21 cellular contexts compared by ENCODE assay signal in genomic region chr9:95729669-95730368, GRCh38.
"Had no signal": no experiment of that assay in that cellular context is flagged by ENCODE, and none has a peak within 500 bp of the region (broad histone marks: within the 10 kb centered on the region; RNA-seq: fewer than 3 reads in every experiment).

No MANE protein-coding gene starts in this region.

- H3K9ac ChIP-seq: neural progenitor cell had no signal

- H3K4me3 ChIP-seq: colonic mucosa, esophagus squamous epithelium, gastroesophageal sphincter, left ventricle myocardium inferior, lower lobe of right lung, neural progenitor cell, ovary, tibial nerve had no signal

- H3K4me1 ChIP-seq: left ventricle myocardium inferior had no signal

- H3K36me3 Mint-ChIP-seq: immature natural killer cell, memory B cell, mesothelial cell of epicardium, neural progenitor cell had no signal

- H3K27ac ChIP-seq: colonic mucosa, esophagus squamous epithelium, gastroesophageal sphincter, left ventricle myocardium inferior, lower lobe of right lung, neural progenitor cell, ovary, tibial nerve had no signal

- H3K4me3 Mint-ChIP-seq: immature natural killer cell; memory B cell; mesothelial cell of epicardium; natural killer cell treated with Interleukin-12 subunit alpha and Interleukin-12 subunit beta and Interleukin-15 and Interleukin-18, amount 100 ng/mL, for 72 hours; neural progenitor cell; stimulated activated effector memory CD8-positive, alpha-beta T cell treated with anti-CD3 and anti-CD28 coated beads, Interleukin-12 subunit alpha, Interleukin-12 subunit beta, amount 100 ng/mL, for 72 hours; stimulated activated naive CD8-positive, alpha-beta T cell treated with anti-CD3 and anti-CD28 coated beads, Interleukin-15, Interleukin-2, amounts not matched to agents 100 ng/mL and 50 ng/mL, for 24 hours had no signal

- H3K36me3 ChIP-seq: colonic mucosa, esophagus squamous epithelium, gastroesophageal sphincter, left ventricle myocardium inferior, lower lobe of right lung, neural progenitor cell, ovary, tibial nerve had no signal

- FAIRE-seq: keratinocyte had no signal

- DNase-seq: dermis blood vessel endothelial cell; esophagus squamous epithelium; foreskin fibroblast; glutamatergic neuron; immature natural killer cell; left ventricle myocardium inferior; lower lobe of right lung; nucleus accumbens; ovary; stimulated activated CD4-positive, alpha-beta T cell treated with anti-CD3 and anti-CD28 coated beads, Interleukin-4, amount 100 ng/mL, for 1 hour; stimulated activated CD8-positive, alpha-beta memory T cell treated with anti-CD3 and anti-CD28 coated beads, Interleukin-4, amount 100 ng/mL, for 48 hours had no signal

- H3K27ac Mint-ChIP-seq: immature natural killer cell; memory B cell; mesothelial cell of epicardium; natural killer cell treated with Interleukin-12 subunit alpha and Interleukin-12 subunit beta and Interleukin-15 and Interleukin-18, amount 100 ng/mL, for 72 hours; neural progenitor cell; stimulated activated effector memory CD8-positive, alpha-beta T cell treated with anti-CD3 and anti-CD28 coated beads, Interleukin-12 subunit alpha, Interleukin-12 subunit beta, amount 100 ng/mL, for 72 hours; stimulated activated naive CD8-positive, alpha-beta T cell treated with anti-CD3 and anti-CD28 coated beads, Interleukin-15, Interleukin-2, amounts not matched to agents 100 ng/mL and 50 ng/mL, for 24 hours had no signal

- H2AFZ ChIP-seq: neural progenitor cell had no signal

- H3K4me2 ChIP-seq: neural progenitor cell had no signal

- H3K9me3 Mint-ChIP-seq: immature natural killer cell, memory B cell, mesothelial cell of epicardium had no signal

- H3K27me3 ChIP-seq: colonic mucosa, gastroesophageal sphincter, neural progenitor cell, ovary, tibial nerve had no signal

- ATAC-seq: gastroesophageal sphincter; natural killer cell treated with Interleukin-12 subunit alpha and Interleukin-12 subunit beta and Interleukin-15 and Interleukin-18, amount 100 ng/mL, for 72 hours; stimulated activated effector memory CD8-positive, alpha-beta T cell treated with anti-CD3 and anti-CD28 coated beads, Interleukin-12 subunit alpha, Interleukin-12 subunit beta, amount 100 ng/mL, for 72 hours had no signal

- H3K9me3 ChIP-seq: colonic mucosa, esophagus squamous epithelium, gastroesophageal sphincter, left ventricle myocardium inferior, lower lobe of right lung, ovary had no signal
